In the genomic region with DNA sequence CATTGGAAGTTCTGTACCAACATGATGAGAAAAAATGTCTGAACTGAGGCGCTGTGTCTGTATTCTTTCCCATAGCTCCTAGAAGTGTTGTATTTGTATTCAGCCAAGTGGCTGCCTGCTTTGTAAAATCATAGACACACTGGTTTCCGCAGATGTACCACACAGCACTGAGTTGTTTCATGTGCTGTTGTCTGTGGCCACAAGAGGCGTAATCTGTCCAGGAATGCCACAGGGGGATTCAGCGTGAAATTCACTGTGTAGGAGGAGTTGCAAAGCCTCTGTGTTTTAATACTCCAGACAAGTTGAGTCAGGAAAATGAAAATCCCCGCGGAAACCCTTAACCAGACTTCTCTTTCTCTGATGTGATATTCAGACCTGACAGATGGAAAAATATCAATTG, we compare ENCODE assay signal across 9 cellular contexts.
DNase-seq lines count a peak whose midpoint lies in the region; ATAC-seq and TF ChIP-seq lines count a peak whose summit lies in the region.
"Had no signal": no experiment of that assay in that cellular context is flagged by ENCODE, and none has a peak within 500 bp of the region (broad histone marks: within the 10 kb centered on the region; RNA-seq: fewer than 3 reads in every experiment).

No MANE protein-coding gene starts in this region.

- no peak for ATAC-seq in gastrocnemius medialis

- H3K9me3 ChIP-seq in Caco-2: no peaks in the 10 kb centered on the region
- no peaks in the 10 kb centered on the region for H3K9me3 ChIP-seq in gastrocnemius medialis

- WGBS in mesendoderm (ENCODE audit: extremely low coverage, insufficient coverage, low lambda C conversion rate): no CpG with 5 or more reads among the region's 6 CpGs

- H3K27me3 ChIP-seq in Caco-2 (replicated peaks; ENCODE audit: control insufficient read depth, insufficient read depth, low read length) (no peaks in the 10 kb centered on the region), mesendoderm (ENCODE audit: insufficient read depth, low read length, poor library complexity) (no peaks in the 10 kb centered on the region), gastrocnemius medialis (no peaks in the 10 kb centered on the region)

- no peak overlapping the region for H3K27ac ChIP-seq in mesendoderm (ENCODE audit: low read depth, low read length)
- no peak overlapping the region for H3K27ac ChIP-seq in gastrocnemius medialis

- peak overlapping the region; percentile 34 for H3K27ac Mint-ChIP-seq in Caco-2 (ENCODE audit: unreplicated experiment)
- no peak overlapping the region for H3K27ac Mint-ChIP-seq in chondrocyte (ENCODE audit: unreplicated experiment)

- H3K4me2 ChIP-seq in mesendoderm (ENCODE audit: low read length): no peak overlapping the region

- H2BK15ac ChIP-seq in mesendoderm (replicated peaks; ENCODE audit: low read depth): no peak overlapping the region

- H3K4ac ChIP-seq in mesendoderm (ENCODE audit: low read depth, low read length): no peak overlapping the region

- no peak overlapping the region for H3K9ac ChIP-seq in mesendoderm (ENCODE audit: low read length)

- H3K4me3 ChIP-seq in Caco-2 (ENCODE audit: low read depth, low read length) (no peak overlapping the region), mesendoderm (ENCODE audit: low read length) (no peak overlapping the region), gastrocnemius medialis (no peak overlapping the region)

- intact Hi-C loops in Caco-2 (cut with micrococcal nuclease; ENCODE audit: unreplicated experiment): loop anchor here (2.0 to 10.0 kb wide), 2 partner anchors 188 to 260 kb away; no protein-coding TSS in a partner anchor
- intact Hi-C loops in gastrocnemius medialis (cut with DNase I; ENCODE audit: low total_unique reads): no loop called here

- H3K4me1 ChIP-seq in Caco-2 (peaks cover 30% of the 10 kb centered on the region), mesendoderm (ENCODE audit: control insufficient read depth, low read depth, low read length) (no peaks in the 10 kb centered on the region), gastrocnemius medialis (no peaks in the 10 kb centered on the region)

- no peaks in the 10 kb centered on the region for H3K36me3 Mint-ChIP-seq in Caco-2 (ENCODE audit: insufficient read depth, unreplicated experiment)
- H3K36me3 Mint-ChIP-seq in chondrocyte (ENCODE audit: low read depth): no peaks in the 10 kb centered on the region

- no peaks in the 10 kb centered on the region for H3K27me3 Mint-ChIP-seq in Caco-2 (ENCODE audit: insufficient read depth, unreplicated experiment)
- H3K27me3 Mint-ChIP-seq in chondrocyte (ENCODE audit: low read depth): no peaks in the 10 kb centered on the region

- H3K36me3 ChIP-seq in Caco-2 (ENCODE audit: control insufficient read depth, insufficient read depth, low read length): no peaks in the 10 kb centered on the region
- no peaks in the 10 kb centered on the region for H3K36me3 ChIP-seq in mesendoderm (ENCODE audit: control insufficient read depth, insufficient read depth, low read length)
- no peaks in the 10 kb centered on the region for H3K36me3 ChIP-seq in gastrocnemius medialis

- H2BK120ac ChIP-seq in mesendoderm (ENCODE audit: low read depth, low read length): no peak overlapping the region

- H2AK5ac ChIP-seq in mesendoderm (ENCODE audit: low read length): no peak overlapping the region

- peak; percentile 51 to 58 for TF ChIP-seq CTCF in Caco-2 (IDR thresholded peaks at IDR 0.05; ENCODE audit: insufficient read depth in 1 of 2, low read depth in 1 of 2, low read length in 1 of 2, severe bottlenecking in 1 of 2, unreplicated experiment in 1 of 2)
- TF ChIP-seq CTCF in chondrocyte (IDR thresholded peaks at IDR 0.05): peak; percentile 75
- no peak for TF ChIP-seq CTCF in gastrocnemius medialis (IDR thresholded peaks at IDR 0.05 in 4 of 5, conservative IDR thresholded peaks at IDR 0.05 in 1 of 5)

- no peaks in the 10 kb centered on the region for H3K79me1 ChIP-seq in mesendoderm (ENCODE audit: low read length)

- no peak overlapping the region for H3K56ac ChIP-seq in mesendoderm (ENCODE audit: low read length)

- no peak for TF ChIP-seq POLR2A in gastrocnemius medialis (IDR thresholded peaks at IDR 0.05)

- in situ Hi-C loops in gastrocnemius medialis (cut with MboI; ENCODE audit: low sequenced_read_pairs in 4 of 4): no loop called here

- CTCF ChIA-PET in Caco-2 (lab: Charles Lee): interaction anchor here (0.9 to 1.2 kb wide), 2 partner anchors 192 to 276 kb away, joined by 3 to 6 read pairs; no protein-coding TSS in a partner anchor

- no peak overlapping the region for H3K18ac ChIP-seq in mesendoderm (ENCODE audit: low read length)

- H3K9me3 Mint-ChIP-seq in Caco-2 (ENCODE audit: unreplicated experiment) (no peaks in the 10 kb centered on the region), chondrocyte (ENCODE audit: low read depth) (no peaks in the 10 kb centered on the region)

- peak overlapping the region; percentile 54 for H3K4me3 Mint-ChIP-seq in Caco-2 (ENCODE audit: unreplicated experiment)
- no peak overlapping the region for H3K4me3 Mint-ChIP-seq in chondrocyte (ENCODE audit: unreplicated experiment)

- no peak overlapping the region for H4K5ac ChIP-seq in mesendoderm (ENCODE audit: low read length)

- POLR2A ChIA-PET in Caco-2 (lab: Charles Lee): no interaction called here

- no peak overlapping the region for H4K8ac ChIP-seq in mesendoderm (ENCODE audit: low read depth, low read length)

- H3K4me1 Mint-ChIP-seq in Caco-2 (ENCODE audit: low read depth, unreplicated experiment) (peaks cover 29% of the 10 kb centered on the region), chondrocyte (ENCODE audit: low read depth) (peaks cover 3% of the 10 kb centered on the region)

- no TSS peak for BruUV-seq in Caco-2 (replicated peaks; lab: Mats Ljungman, UMichigan)

- no peaks in the 10 kb centered on the region for H3K79me2 ChIP-seq in mesendoderm (ENCODE audit: control insufficient read depth, insufficient read depth, low read length)

- DNase-seq in Caco-2 (peak; percentile 42 to 51), NCI-H774 (lab: John Stamatoyannopoulos, UW) (peak; percentile 20), chondrocyte (ENCODE audit: low spot score) (no peak), mesendoderm (peak; percentile 18), gastrocnemius medialis (no peak), T-helper 2 cell (no peak)
- no peak for DNase-seq in stimulated activated CD4-positive, alpha-beta T cell treated with anti-CD3 and anti-CD28 coated beads, Interleukin-4, amount 100 ng/mL, for 1 hour
- DNase-seq in activated T-cell treated with anti-CD3 and anti-CD28 coated beads, Interleukin-2, amount 50 U/mL, for 48 hours: no peak
- DNase-seq: activated CD8-positive, alpha-beta memory T cell treated with anti-CD3 and anti-CD28 coated beads, Interleukin-2, amount 50 U/mL, for 4 hours had no signal

- H3K23ac ChIP-seq in mesendoderm (ENCODE audit: low read length): no peak overlapping the region

- H2BK5ac ChIP-seq in mesendoderm (ENCODE audit: low read length): no peak overlapping the region

Comparison
In these comparisons a context has a peak if more than half of its experiments do, and no peak if none do; other contexts are left out.
1. DNase-seq: peak in Caco-2 (2 of 2), NCI-H774 (single experiment) and mesendoderm (single experiment); none in chondrocyte (single experiment), stimulated activated CD4-positive, alpha-beta T cell treated with anti-CD3 and anti-CD28 coated beads, Interleukin-4, amount 100 ng/mL, for 1 hour (single experiment), gastrocnemius medialis (0 of 2), activated T-cell treated with anti-CD3 and anti-CD28 coated beads, Interleukin-2, amount 50 U/mL, for 48 hours (0 of 2) and T-helper 2 cell (0 of 5).
2. CTCF ChIP-seq: peak in Caco-2 (2 of 2) and chondrocyte (single experiment); none in gastrocnemius medialis (0 of 5).